In the genomic region with DNA sequence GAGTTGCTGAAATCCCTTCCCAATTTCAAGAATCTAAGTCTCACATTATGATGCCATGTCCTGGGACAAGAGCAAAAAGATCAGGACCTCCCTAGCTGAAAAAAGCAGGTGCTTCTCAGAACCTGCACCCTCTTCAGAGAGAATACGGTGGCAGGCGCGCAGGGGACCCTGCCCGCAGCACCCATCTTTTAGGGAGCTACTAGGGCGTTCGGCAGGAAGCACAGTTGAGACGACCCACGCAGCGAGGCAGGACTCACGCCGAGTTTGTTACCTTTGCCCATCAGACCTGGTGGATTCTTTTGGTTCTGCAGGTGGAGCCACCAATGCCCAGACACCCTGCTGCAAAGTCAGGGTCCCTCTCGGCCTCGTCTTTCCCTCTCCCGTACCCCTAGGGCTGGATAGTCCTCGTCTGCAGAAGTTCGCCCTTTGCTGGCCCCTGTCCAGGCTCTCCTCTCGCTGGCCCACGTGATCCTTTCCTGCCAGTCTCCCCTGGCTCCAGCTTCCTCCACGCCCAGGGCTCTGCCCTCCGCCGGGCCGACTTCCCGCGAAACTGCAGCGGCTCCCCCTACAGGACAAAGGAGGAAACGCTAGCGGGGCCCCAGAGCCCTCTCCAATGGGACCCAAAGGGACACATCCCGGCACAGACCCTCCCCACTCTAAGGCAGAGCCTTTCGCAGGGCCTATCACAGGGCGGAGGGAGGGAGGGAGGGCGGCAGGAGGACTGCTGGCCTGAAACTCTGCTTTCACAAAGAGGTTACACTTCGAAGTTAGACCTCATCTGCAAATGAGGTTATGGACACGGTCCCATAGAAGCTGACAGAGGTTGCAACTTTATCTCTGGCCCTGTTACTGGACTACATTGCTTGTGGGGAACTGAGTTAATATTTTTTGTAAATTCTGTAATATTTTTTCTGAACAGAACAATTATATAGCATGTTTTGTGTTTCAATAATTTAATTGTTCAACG, we compare ENCODE assay signal across 8 cellular contexts. TPM values are rescaled to one million over a fixed set of nuclear protein-coding genes. Genes with fewer than 3 reads are reported as not detected.
A peak's percentile ranks its signal among the peaks of the same experiment; 100 is the strongest.
DNase-seq lines count a peak whose midpoint lies in the region; ATAC-seq, FAIRE-seq and TF ChIP-seq lines count a peak whose summit lies in the region.

No MANE protein-coding gene starts in this region.

- intact Hi-C loops in K562 (cut with micrococcal nuclease): loop anchor here (2.0 to 5.0 kb wide), 3 partner anchors 65 to 281 kb away; no protein-coding TSS in a partner anchor

- H3K9me1 ChIP-seq in K562 (ENCODE audit: control insufficient read depth, insufficient read depth, low read length): no peaks in the 10 kb centered on the region

- TF ChIP-seq POLR2A in K562 (conservative IDR thresholded peaks at IDR 0.05): no peak

- H3K79me2 ChIP-seq in Loucy (ENCODE audit: insufficient read depth, low read length): no peaks in the 10 kb centered on the region
- no peaks in the 10 kb centered on the region for H3K79me2 ChIP-seq in K562 (ENCODE audit: control insufficient read depth, insufficient read depth, low read length)

- no peaks in the 10 kb centered on the region for H3K9me2 ChIP-seq in Loucy (replicated peaks; ENCODE audit: low read depth, low read length)

- CTCF ChIA-PET in K562 (lab: Yijun Ruan, JAX; ENCODE audit: low intra/inter-chr PET ratio): interaction anchor here (0.5 to 2.4 kb wide), 3 partner anchors 119 to 297 kb away, joined by 3 to 7 read pairs (median 3); no protein-coding TSS in a partner anchor

- TF ChIP-seq EP300 in K562 (IDR thresholded peaks at IDR 0.05; ENCODE audit: low read length): no peak

- TF ChIP-seq CTCF in Loucy (conservative IDR thresholded peaks at IDR 0.05; ENCODE audit: low read length) (peak; percentile 79), K562 (IDR thresholded peaks at IDR 0.05 in 2 of 3, conservative IDR thresholded peaks at IDR 0.05 in 1 of 3; ENCODE audit: insufficient read depth in 2 of 3, low read depth in 1 of 3, low read length in 3 of 3) (peak; percentile 79 to 81 (median 81))

- no peak overlapping the region for H3K9ac ChIP-seq in Loucy (ENCODE audit: low read depth, low read length, poor library complexity, severe bottlenecking)
- peak overlapping the region in 1 of 2 experiments; percentile 76; a peak in 2 of 4 replicates for H3K9ac ChIP-seq in K562 (ENCODE audit: insufficient read depth in 1 of 2, low read depth in 2 of 2, low read length in 2 of 2)
- no peak overlapping the region for H3K9ac ChIP-seq in iPS-15b (ENCODE audit: low read depth, low read length)

- H3K4me3 ChIP-seq in Loucy (ENCODE audit: low read length, poor library complexity, severe bottlenecking): no peak overlapping the region
- H3K4me3 ChIP-seq in K562: no peak overlapping the region
- peak overlapping the region; percentile 48 for H3K4me3 ChIP-seq in iPS-15b (ENCODE audit: low read depth, low read length)

- DNase-seq in AG20443 (ENCODE audit: low spot score): peak; percentile 91
- peak; percentile 79 for DNase-seq in UCSD-AML1 (lab: John Stamatoyannopoulos, UW; ENCODE audit: unreplicated experiment)
- peak; percentile 62 to 84 (median 82) for DNase-seq in K562 (ENCODE audit: extremely low read depth in 1 of 4, low spot score in 3 of 4)
- DNase-seq in stimulated activated CD4-positive, alpha-beta T cell treated with anti-CD3 and anti-CD28 coated beads, Interleukin-12 subunit alpha, Interleukin-12 subunit beta, amount 100 ng/mL, for 48 hours (ENCODE audit: low read depth in 2 of 3, low spot score in 1 of 3): peak; percentile 57 to 81 (median 57)
- no peak for DNase-seq in NCI-H2227 treated with DMSO at 0.1 percent for 48 hours (lab: John Stamatoyannopoulos, UW)

- H3K36me3 ChIP-seq in Loucy (ENCODE audit: insufficient read depth, low read length) (no peaks in the 10 kb centered on the region), K562 (ENCODE audit: control insufficient read depth, insufficient read depth, low read length) (no peaks in the 10 kb centered on the region), iPS-15b (ENCODE audit: control insufficient read depth, insufficient read depth, low read length) (no peaks in the 10 kb centered on the region)

- no peak overlapping the region for H3K27ac ChIP-seq in K562 (ENCODE audit: extremely low read depth, low read depth, low read length)

- WGBS in K562 (ENCODE audit: insufficient coverage, low coverage, missing lambda C conversion rate): 21% methylated on average over 30 of the region's 34 CpGs

- peak; percentile 50 to 71 for TF ChIP-seq RAD21 in K562 (CRISPR knock-in tag; conservative IDR thresholded peaks at IDR 0.05 in 1 of 2, IDR thresholded peaks at IDR 0.05 in 1 of 2)

- H4K20me1 ChIP-seq in Loucy (ENCODE audit: insufficient read depth, low read length, poor library complexity, severe bottlenecking) (no peaks in the 10 kb centered on the region), K562 (replicated peaks; ENCODE audit: control insufficient read depth, insufficient read depth, low read length) (no peaks in the 10 kb centered on the region)

- peak overlapping the region; percentile 58; the same call in 1 of the 2 replicates for H2AFZ ChIP-seq in Loucy (ENCODE audit: low read length)
- H2AFZ ChIP-seq in K562 (ENCODE audit: low read depth, low read length): 0 out of 2 replicates have a peak overlapping the region, but pooled peaks have one; percentile 49

- peak; percentile 67 for ATAC-seq in GM19467 (IDR thresholded peaks at IDR 0.05; ENCODE audit: unreplicated experiment)
- peak; percentile 99 for ATAC-seq in K562

- in situ Hi-C loops in K562 (cut with MboI): loop anchor here (5.0 kb wide), 1 partner anchor 285 kb away; no protein-coding TSS in a partner anchor

- H3K4me1 ChIP-seq in Loucy (ENCODE audit: insufficient read depth, low read length, poor library complexity, severe bottlenecking): peaks cover 7% of the 10 kb centered on the region
- H3K4me1 ChIP-seq in K562 (replicated peaks in 1 of 2; ENCODE audit: control insufficient read depth in 2 of 2, insufficient read depth in 2 of 2, low read length in 2 of 2): peaks cover 0 to 6% of the 10 kb centered on the region in 2 experiments; a peak in 3 of 5 replicates
- no peaks in the 10 kb centered on the region for H3K4me1 ChIP-seq in iPS-15b (ENCODE audit: control insufficient read depth, insufficient read depth, low read length)

- H3F3A ChIP-seq in Loucy (ENCODE audit: low read depth): no peaks in the 10 kb centered on the region

- peak; percentile 23 for FAIRE-seq in K562 (lab: Jason Lieb, UNC)

- no peaks in the 10 kb centered on the region for H3K9me3 ChIP-seq in Loucy (ENCODE audit: insufficient read depth, low read depth, low read length)
- H3K9me3 ChIP-seq in K562 (replicated peaks; ENCODE audit: control insufficient read depth, insufficient read depth, low read depth, low read length): no peaks in the 10 kb centered on the region
- no peaks in the 10 kb centered on the region for H3K9me3 ChIP-seq in iPS-15b (ENCODE audit: control insufficient read depth, insufficient read depth, low read length)

- POLR2A ChIA-PET in K562 (lab: Yijun Ruan, JAX): interaction anchor here (0.6 kb wide), 1 partner anchor 39 kb away, joined by 3 read pairs; no protein-coding TSS in a partner anchor

- no peaks in the 10 kb centered on the region for H3K27me3 ChIP-seq in Loucy (ENCODE audit: insufficient read depth, low read length, poor library complexity, severe bottlenecking)
- peaks cover 20 to 42% of the 10 kb centered on the region in 2 experiments; a peak in 3 of 5 replicates for H3K27me3 ChIP-seq in K562 (ENCODE audit: control insufficient read depth in 2 of 2, insufficient read depth in 2 of 2, low read length in 2 of 2)
- H3K27me3 ChIP-seq in iPS-15b (ENCODE audit: control insufficient read depth, insufficient read depth, low read length): peaks cover 9% of the 10 kb centered on the region

- H3K4me2 ChIP-seq in Loucy (ENCODE audit: low read depth, low read length, poor library complexity, severe bottlenecking): peak overlapping the region; percentile 8
- H3K4me2 ChIP-seq in K562 (ENCODE audit: insufficient read depth, low read length): peak overlapping the region; percentile 10; the same call in 1 of the 2 replicates

- no TSS peak for BruUV-seq in K562 (replicated peaks; lab: Mats Ljungman, UMichigan)

TF ChIP-seq in K562, 482 proteins besides CTCF, POLR2A, EP300 and RAD21 (continues in another document):
- TF ChIP-seq ZNF764 (CRISPR knock-in tag; IDR thresholded peaks at IDR 0.05; ENCODE audit: low read depth) (no peak), HMG20B (CRISPR knock-in tag; IDR thresholded peaks at IDR 0.05) (no peak), TRIM24 (IDR thresholded peaks at IDR 0.05) (no peak), TAF7 (tag; IDR thresholded peaks at IDR 0.05) (no peak), SMC3 (conservative IDR thresholded peaks at IDR 0.05; ENCODE audit: insufficient read depth, low read depth, low read length) (peak; percentile 62), NFIC (IDR thresholded peaks at IDR 0.05) (peak; percentile 33; the same call in 1 of the 2 replicates), BHLHE40 (IDR thresholded peaks at IDR 0.05; ENCODE audit: low read length) (0 out of 2 replicates have a peak, but pooled peaks have one; percentile 14), NR1H2 (CRISPR knock-in tag; IDR thresholded peaks at IDR 0.05) (no peak)
- TF ChIP-seq, protein P1, sequence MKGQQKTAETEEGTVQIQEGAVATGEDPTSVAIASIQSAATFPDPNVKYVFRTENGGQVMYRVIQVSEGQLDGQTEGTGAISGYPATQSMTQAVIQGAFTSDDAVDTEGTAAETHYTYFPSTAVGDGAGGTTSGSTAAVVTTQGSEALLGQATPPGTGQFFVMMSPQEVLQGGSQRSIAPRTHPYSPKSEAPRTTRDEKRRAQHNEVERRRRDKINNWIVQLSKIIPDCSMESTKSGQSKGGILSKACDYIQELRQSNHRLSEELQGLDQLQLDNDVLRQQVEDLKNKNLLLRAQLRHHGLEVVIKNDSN (CRISPR knock-in tag; IDR thresholded peaks at IDR 0.05): peak; percentile 72

RNA-seq across cellular contexts. Expression of gene TMEM174, which starts 28.8 kb away (rescaled TPM):
- not detected in 2 replicates for total RNA-seq in K562 (2011; cell fraction: chromatin; rRNA removed; ENCODE audit: low replicate concordance)
- not detected in 2 replicates for total RNA-seq in K562 (2011; cell fraction: nucleolus; rRNA removed)
- not detected in 2 replicates for total RNA-seq in K562 (2011; cell fraction: nucleoplasm; rRNA removed)
- total RNA-seq in K562 (2014; rRNA removed): not detected in 2 replicates
- not detected in 2 replicates for total RNA-seq in K562 (2014; rRNA removed; fragmentation: Illumina TruSeq; extraction: Trizol)
- total RNA-seq in K562 (2015; rRNA removed; fragmentation: Illumina TruSeq; extraction: Trizol): not detected in 2 replicates
- total RNA-seq in K562 (2021): not detected in 2 replicates
- polyA plus RNA-seq in K562 (2011; rRNA removed): not detected in 2 replicates
- not detected in 2 replicates for polyA plus RNA-seq in K562 (2011; cell fraction: cytosol; rRNA removed)
- polyA plus RNA-seq in K562 (2011; cell fraction: nucleus; rRNA removed): not detected in 2 replicates
- polyA plus RNA-seq in K562 (2012): not detected in 2 replicates
- polyA plus RNA-seq in K562 (2014; fragmentation: Illumina TruSeq; extraction: Trizol): not detected in 2 replicates
- not detected for polyA plus RNA-seq in K562 (2014; fragmentation: Nextera tagmentation; extraction: Ambion mirVana)
- polyA plus RNA-seq in K562 (2014; rRNA removed): not detected in 2 replicates
- polyA minus RNA-seq in K562 (2011; rRNA and poly(A)+ RNA removed): 0.12 TPM in 1 of 2 replicates, not detected in the other
- polyA minus RNA-seq in K562 (2011; cell fraction: cytosol; rRNA and poly(A)+ RNA removed): not detected in 2 replicates
- polyA minus RNA-seq in K562 (2011; cell fraction: nucleus; rRNA and poly(A)+ RNA removed): not detected in 2 replicates
